2 cellular contexts compared by ENCODE assay signal in genomic region chr3:53303957-53304356, GRCh38.
A peak's percentile ranks its signal among the peaks of the same experiment; 100 is the strongest.
TF ChIP-seq lines count a peak whose summit lies in the region.

No MANE protein-coding gene starts in this region.

TF ChIP-seq in liver, 16 proteins besides CTCF, POLR2A, EP300 and RAD21:
- no peak for TF ChIP-seq YY1 (IDR thresholded peaks at IDR 0.05)
- TF ChIP-seq ZBTB33 (IDR thresholded peaks at IDR 0.05): no peak
- TF ChIP-seq ATF3 (IDR thresholded peaks at IDR 0.05): no peak
- peak; percentile 52 to 57 for TF ChIP-seq HNF4A (conservative IDR thresholded peaks at IDR 0.05)
- TF ChIP-seq NR2F2 (IDR thresholded peaks at IDR 0.05): no peak
- TF ChIP-seq MAX (IDR thresholded peaks at IDR 0.05): no peak
- TF ChIP-seq GABPA (IDR thresholded peaks at IDR 0.05 in 1 of 2, conservative IDR thresholded peaks at IDR 0.05 in 1 of 2): no peak
- TF ChIP-seq RXRA (IDR thresholded peaks at IDR 0.05): peak in 1 of 2 donors; percentile 34
- TF ChIP-seq HNF4G (IDR thresholded peaks at IDR 0.05): no peak
- peak; percentile 21 for TF ChIP-seq SP1 (IDR thresholded peaks at IDR 0.05)
- TF ChIP-seq FOXA1 (IDR thresholded peaks at IDR 0.05): no peak
- TF ChIP-seq FOXA2 (IDR thresholded peaks at IDR 0.05): no peak

TF ChIP-seq in HepG2, 621 proteins besides CTCF, POLR2A, EP300 and RAD21:
- TF ChIP-seq ZNF878 (CRISPR knock-in tag; IDR thresholded peaks at IDR 0.05) (no peak), ZNF180 (CRISPR knock-in tag; IDR thresholded peaks at IDR 0.05; ENCODE audit: borderline replicate concordance, low read depth) (no peak), FOSL2 (CRISPR knock-in tag; IDR thresholded peaks at IDR 0.05) (no peak), PRDM4 (CRISPR knock-in tag; IDR thresholded peaks at IDR 0.05; ENCODE audit: borderline replicate concordance) (no peak), TFDP2 (CRISPR knock-in tag; IDR thresholded peaks at IDR 0.05) (no peak), TAF15 (IDR thresholded peaks at IDR 0.05; ENCODE audit: low read depth, low read length, poor library complexity, severe bottlenecking) (no peak), ESRRA (CRISPR knock-in tag; IDR thresholded peaks at IDR 0.05; ENCODE audit: low read depth) (no peak), MTA1 (CRISPR knock-in tag; IDR thresholded peaks at IDR 0.05; ENCODE audit: borderline replicate concordance) (no peak), ZC3H4 (CRISPR knock-in tag; IDR thresholded peaks at IDR 0.05; ENCODE audit: borderline replicate concordance) (no peak), RFX5 (IDR thresholded peaks at IDR 0.05; ENCODE audit: low read depth, low read length) (no peak), REST (IDR thresholded peaks at IDR 0.05; ENCODE audit: borderline replicate concordance in 1 of 2, low read depth in 1 of 2, low read length in 2 of 2) (no peak), GPBP1L1 (CRISPR knock-in tag; IDR thresholded peaks at IDR 0.05) (no peak), GATA4 (IDR thresholded peaks at IDR 0.05; ENCODE audit: borderline replicate concordance, low read depth) (no peak), SMARCE1 (IDR thresholded peaks at IDR 0.05; ENCODE audit: borderline replicate concordance) (no peak), SMAD9 (CRISPR knock-in tag; IDR thresholded peaks at IDR 0.05) (no peak), RAD51 (IDR thresholded peaks at IDR 0.05; ENCODE audit: borderline replicate concordance) (no peak), ONECUT2 (CRISPR knock-in tag; IDR thresholded peaks at IDR 0.05) (no peak), ZNF652 (CRISPR knock-in tag; IDR thresholded peaks at IDR 0.05; ENCODE audit: borderline replicate concordance, low read depth) (no peak)
